Comparison of ENCODE assay signal across 1 cellular context in genomic region chr5:88879724-88880123, GRCh38.
TF ChIP-seq lines count a peak whose summit lies in the region.

No MANE protein-coding gene starts in this region.

TF ChIP-seq in GM12878, 131 proteins besides CTCF, POLR2A, EP300 and RAD21 (continued from another document):
- TF ChIP-seq BCLAF1 (IDR thresholded peaks at IDR 0.05): no peak
- TF ChIP-seq CHD1 (IDR thresholded peaks at IDR 0.05; ENCODE audit: low read depth, low read length): 0 out of 2 replicates have a peak, but pooled peaks have one; percentile 43
- 0 out of 2 replicates have a peak, but pooled peaks have one; percentile 26 for TF ChIP-seq POLR2AphosphoS2 (IDR thresholded peaks at IDR 0.05; ENCODE audit: low read depth, low read length)
- TF ChIP-seq POLR2AphosphoS5 (IDR thresholded peaks at IDR 0.05; ENCODE audit: low read length): peak; percentile 71
- TF ChIP-seq NFYA (IDR thresholded peaks at IDR 0.05; ENCODE audit: borderline replicate concordance, low read depth, low read length): no peak
- 0 out of 2 replicates have a peak, but pooled peaks have one; percentile 58 for TF ChIP-seq MLLT1 (IDR thresholded peaks at IDR 0.05)
- 0 out of 2 replicates have a peak, but pooled peaks have one; percentile 57 for TF ChIP-seq ZBED1 (IDR thresholded peaks at IDR 0.05; ENCODE audit: borderline replicate concordance)
- TF ChIP-seq MXI1 (IDR thresholded peaks at IDR 0.05; ENCODE audit: low read depth, low read length): peak; percentile 57; the same call in 1 of the 2 replicates
- peak; percentile 47; the same call in 1 of the 2 replicates for TF ChIP-seq SIN3A (IDR thresholded peaks at IDR 0.05; ENCODE audit: low read depth, low read length)
